1 cellular context compared by ENCODE assay signal in the genomic region with DNA sequence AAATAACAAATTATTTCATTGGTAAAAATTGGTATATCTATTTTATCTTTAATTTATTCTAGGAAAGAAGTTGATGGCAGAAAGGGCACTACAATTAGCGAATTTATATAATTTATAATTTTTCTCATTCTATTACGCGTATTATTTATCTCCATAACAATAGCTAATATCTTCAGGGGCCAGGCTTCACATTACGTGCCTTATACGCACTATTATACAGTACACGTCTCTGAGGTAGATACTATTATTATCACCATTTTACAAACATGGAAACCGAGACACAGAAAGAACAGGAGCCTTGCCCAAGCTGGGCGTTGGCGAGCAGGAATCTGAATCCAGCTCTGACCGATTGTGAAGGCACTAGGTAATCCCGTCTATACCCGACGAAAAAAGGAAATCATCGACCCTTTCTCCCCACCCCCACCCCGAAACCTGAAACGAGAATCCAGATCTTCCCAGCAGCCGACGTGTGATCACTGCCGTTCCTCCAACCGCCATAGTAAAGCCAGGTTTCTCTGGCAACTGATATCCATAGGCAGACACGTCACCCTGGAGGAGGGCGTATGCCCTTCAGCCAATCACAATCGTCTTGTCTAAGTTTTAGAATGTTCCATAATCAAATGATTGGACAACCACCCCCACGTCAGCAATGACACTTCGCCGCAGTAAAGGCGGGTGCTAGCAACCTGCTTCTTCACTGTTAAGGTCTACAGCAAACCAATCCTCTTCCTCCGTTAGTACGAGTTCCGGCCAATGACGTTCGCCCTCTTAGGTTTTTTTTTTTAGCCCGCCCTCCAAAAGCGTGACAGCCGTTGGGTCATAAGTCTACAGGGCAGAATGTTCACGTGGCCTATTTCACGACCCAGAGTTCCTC.
TF ChIP-seq lines count a peak whose summit lies in the region.

TSS of gene MORF4L2 (minus strand) at position 501 of the 874 bp plus-strand sequence. CDS start 9,672 bp downstream, outside the sequence.

TF ChIP-seq in SK-N-SH, 30 proteins besides CTCF, POLR2A, EP300 and RAD21 (continued from another document):
- TF ChIP-seq, protein P1, sequence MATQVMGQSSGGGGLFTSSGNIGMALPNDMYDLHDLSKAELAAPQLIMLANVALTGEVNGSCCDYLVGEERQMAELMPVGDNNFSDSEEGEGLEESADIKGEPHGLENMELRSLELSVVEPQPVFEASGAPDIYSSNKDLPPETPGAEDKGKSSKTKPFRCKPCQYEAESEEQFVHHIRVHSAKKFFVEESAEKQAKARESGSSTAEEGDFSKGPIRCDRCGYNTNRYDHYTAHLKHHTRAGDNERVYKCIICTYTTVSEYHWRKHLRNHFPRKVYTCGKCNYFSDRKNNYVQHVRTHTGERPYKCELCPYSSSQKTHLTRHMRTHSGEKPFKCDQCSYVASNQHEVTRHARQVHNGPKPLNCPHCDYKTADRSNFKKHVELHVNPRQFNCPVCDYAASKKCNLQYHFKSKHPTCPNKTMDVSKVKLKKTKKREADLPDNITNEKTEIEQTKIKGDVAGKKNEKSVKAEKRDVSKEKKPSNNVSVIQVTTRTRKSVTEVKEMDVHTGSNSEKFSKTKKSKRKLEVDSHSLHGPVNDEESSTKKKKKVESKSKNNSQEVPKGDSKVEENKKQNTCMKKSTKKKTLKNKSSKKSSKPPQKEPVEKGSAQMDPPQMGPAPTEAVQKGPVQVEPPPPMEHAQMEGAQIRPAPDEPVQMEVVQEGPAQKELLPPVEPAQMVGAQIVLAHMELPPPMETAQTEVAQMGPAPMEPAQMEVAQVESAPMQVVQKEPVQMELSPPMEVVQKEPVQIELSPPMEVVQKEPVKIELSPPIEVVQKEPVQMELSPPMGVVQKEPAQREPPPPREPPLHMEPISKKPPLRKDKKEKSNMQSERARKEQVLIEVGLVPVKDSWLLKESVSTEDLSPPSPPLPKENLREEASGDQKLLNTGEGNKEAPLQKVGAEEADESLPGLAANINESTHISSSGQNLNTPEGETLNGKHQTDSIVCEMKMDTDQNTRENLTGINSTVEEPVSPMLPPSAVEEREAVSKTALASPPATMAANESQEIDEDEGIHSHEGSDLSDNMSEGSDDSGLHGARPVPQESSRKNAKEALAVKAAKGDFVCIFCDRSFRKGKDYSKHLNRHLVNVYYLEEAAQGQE (IDR thresholded peaks at IDR 0.05; ENCODE audit: low read depth, low read length), result 0 out of 2 replicates have a peak, but pooled peaks have one; percentile 13
- TF ChIP-seq, protein P2, sequence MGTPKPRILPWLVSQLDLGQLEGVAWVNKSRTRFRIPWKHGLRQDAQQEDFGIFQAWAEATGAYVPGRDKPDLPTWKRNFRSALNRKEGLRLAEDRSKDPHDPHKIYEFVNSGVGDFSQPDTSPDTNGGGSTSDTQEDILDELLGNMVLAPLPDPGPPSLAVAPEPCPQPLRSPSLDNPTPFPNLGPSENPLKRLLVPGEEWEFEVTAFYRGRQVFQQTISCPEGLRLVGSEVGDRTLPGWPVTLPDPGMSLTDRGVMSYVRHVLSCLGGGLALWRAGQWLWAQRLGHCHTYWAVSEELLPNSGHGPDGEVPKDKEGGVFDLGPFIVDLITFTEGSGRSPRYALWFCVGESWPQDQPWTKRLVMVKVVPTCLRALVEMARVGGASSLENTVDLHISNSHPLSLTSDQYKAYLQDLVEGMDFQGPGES (IDR thresholded peaks at IDR 0.05; ENCODE audit: low read depth, low read length), result peak; percentile 71
- TF ChIP-seq POLR2AphosphoS5 (IDR thresholded peaks at IDR 0.05; ENCODE audit: low read depth, low read length) (peak; percentile 97), YY1 (IDR thresholded peaks at IDR 0.05; ENCODE audit: low read depth) (peak; percentile 86), GABPA (IDR thresholded peaks at IDR 0.05; ENCODE audit: low read depth) (no peak), SIN3A (IDR thresholded peaks at IDR 0.05; ENCODE audit: borderline replicate concordance, low read depth, low read length) (0 out of 2 replicates have a peak, but pooled peaks have one; percentile 45), MEF2A (IDR thresholded peaks at IDR 0.05; ENCODE audit: borderline replicate concordance, low read depth) (no peak), CHD2 (IDR thresholded peaks at IDR 0.05; ENCODE audit: low read length, partially characterized antibody) (no peak), NFIC (IDR thresholded peaks at IDR 0.05; ENCODE audit: borderline replicate concordance) (no peak), MXI1 (IDR thresholded peaks at IDR 0.05; ENCODE audit: low read depth, low read length) (peak; percentile 35), TEAD4 (IDR thresholded peaks at IDR 0.05; ENCODE audit: borderline replicate concordance, insufficient read depth) (no peak), RXRA (IDR thresholded peaks at IDR 0.05; ENCODE audit: borderline replicate concordance, low read depth) (no peak), TAF1 (IDR thresholded peaks at IDR 0.05; ENCODE audit: borderline replicate concordance, low read depth, low read length) (peak; percentile 85), ELF1 (IDR thresholded peaks at IDR 0.05) (no peak), FOXM1 (IDR thresholded peaks at IDR 0.05; ENCODE audit: low read depth) (no peak), SMC3 (IDR thresholded peaks at IDR 0.05; ENCODE audit: low read depth, low read length) (no peak), FOSL2 (IDR thresholded peaks at IDR 0.05; ENCODE audit: borderline replicate concordance, low read depth) (no peak), RFX5 (IDR thresholded peaks at IDR 0.05; ENCODE audit: low read length) (peak; percentile 89), TCF12 (IDR thresholded peaks at IDR 0.05) (no peak)
